10 cellular contexts compared by ENCODE assay signal in the genomic region with DNA sequence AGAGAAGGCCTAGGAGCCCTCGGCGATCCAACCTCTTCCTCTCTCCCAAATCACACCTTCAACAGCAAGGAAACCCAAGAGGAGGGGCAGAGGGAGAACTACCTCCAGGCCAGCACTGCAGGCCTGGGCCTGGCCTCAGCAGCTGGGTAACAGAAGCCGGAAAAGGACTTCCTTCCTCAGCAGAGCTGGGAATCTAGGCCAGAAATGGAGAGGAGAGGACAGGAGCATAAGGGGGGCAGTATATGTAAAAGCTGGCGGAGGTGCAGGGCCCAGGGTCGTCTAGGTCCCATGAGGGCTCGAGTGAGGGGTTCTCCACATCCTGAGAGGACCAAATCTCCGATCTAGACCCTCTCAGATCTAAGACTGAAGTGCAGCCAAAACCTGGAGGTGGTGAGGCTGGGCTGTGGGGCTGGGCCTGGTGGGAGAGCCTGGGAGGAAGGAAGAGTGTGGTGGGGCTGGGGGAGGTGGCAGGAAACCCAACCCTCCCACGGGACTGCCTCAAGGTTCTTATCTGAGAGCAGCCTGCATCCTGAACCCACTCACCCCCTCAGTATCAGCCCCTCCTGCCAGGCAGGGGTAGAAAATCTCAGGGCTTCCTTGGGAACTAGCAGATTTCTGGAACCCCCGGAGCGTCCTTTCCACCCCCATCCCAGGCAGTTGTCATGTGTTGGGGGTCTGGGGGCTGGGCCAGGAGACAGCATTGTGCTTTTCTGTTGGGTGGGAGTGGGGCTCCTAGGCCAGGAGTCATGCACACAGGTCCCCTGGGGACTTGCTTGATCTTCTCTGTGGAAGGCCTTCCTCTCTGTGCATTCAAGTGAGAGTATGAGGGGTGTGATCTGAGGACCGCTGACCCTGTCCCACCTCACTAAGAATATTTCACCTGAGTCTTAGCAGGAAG. TPM values are rescaled to one million over a fixed set of nuclear protein-coding genes. Genes with fewer than 3 reads are reported as not detected.
DNase-seq lines count a peak whose midpoint lies in the region; ATAC-seq, FAIRE-seq and TF ChIP-seq lines count a peak whose summit lies in the region.
"Had no signal": no experiment of that assay in that cellular context is flagged by ENCODE, and none has a peak within 500 bp of the region (broad histone marks: within the 10 kb centered on the region; RNA-seq: fewer than 3 reads in every experiment).

No MANE protein-coding gene starts in this region.

- no peaks in the 10 kb centered on the region for H3K9me3 Mint-ChIP-seq in activated T-cell treated with anti-CD3 and anti-CD28 coated beads, Interleukin-2, amount 50 U/mL, for 24 hours

- no peak overlapping the region for H3K4me3 Mint-ChIP-seq in activated T-cell treated with anti-CD3 and anti-CD28 coated beads, Interleukin-2, amount 50 U/mL, for 24 hours

- H3K27ac Mint-ChIP-seq in activated T-cell treated with anti-CD3 and anti-CD28 coated beads, Interleukin-2, amount 50 U/mL, for 24 hours: peak overlapping the region; percentile 88

- H3K4me1 ChIP-seq in BLaER1 (peaks cover 97% of the 10 kb centered on the region), keratinocyte (ENCODE audit: control insufficient read depth, extremely low read depth, insufficient read depth, low read length) (peaks cover 9% of the 10 kb centered on the region), psoas muscle (peaks cover 43% of the 10 kb centered on the region)

- H3K79me2 ChIP-seq in keratinocyte (ENCODE audit: control insufficient read depth, insufficient read depth, low read length): no peaks in the 10 kb centered on the region

- 67 to 77% (median 69%) methylated on average over 11 of the region's 11 CpGs for WGBS in psoas muscle, 3 donors

- peak overlapping the region; percentile 93 for H2AFZ ChIP-seq in keratinocyte (ENCODE audit: control insufficient read depth, low read length)

- no peaks in the 10 kb centered on the region for H3K27me3 Mint-ChIP-seq in activated T-cell treated with anti-CD3 and anti-CD28 coated beads, Interleukin-2, amount 50 U/mL, for 24 hours

- intact Hi-C loops in psoas muscle (cut with DNase I): no loop called here

- no peak for DNase-seq in activated T-cell treated with anti-CD3 and anti-CD28 coated beads, Interleukin-2, amount 50 U/mL, for 24 hours
- DNase-seq in keratinocyte (ENCODE audit: low read depth, low spot score) (no peak), SIG-M5 (lab: John Stamatoyannopoulos, UW) (no peak), psoas muscle (no peak)
- DNase-seq: foreskin fibroblast had no signal

- peaks cover 46% of the 10 kb centered on the region for H3K36me3 ChIP-seq in BLaER1
- peaks cover 3 to 8% of the 10 kb centered on the region in 2 experiments for H3K36me3 ChIP-seq in keratinocyte (ENCODE audit: control insufficient read depth in 2 of 2, extremely low read depth in 1 of 2, insufficient read depth in 2 of 2, low read length in 2 of 2)
- peaks cover 0 to 53% of the 10 kb centered on the region in 2 donors for H3K36me3 ChIP-seq in psoas muscle (ENCODE audit: insufficient read depth in 1 of 2, low read depth in 1 of 2)

- H4K20me1 ChIP-seq in BLaER1 (peaks cover 24% of the 10 kb centered on the region), keratinocyte (ENCODE audit: control insufficient read depth, extremely low read depth, insufficient read depth, low read length) (no peaks in the 10 kb centered on the region)

- peak overlapping the region; percentile 52 for H3K4me3 ChIP-seq in BLaER1
- no peak overlapping the region for H3K4me3 ChIP-seq in keratinocyte (ENCODE audit: control insufficient read depth in 2 of 3, extremely low read depth in 1 of 3, insufficient read depth in 2 of 3, low read depth in 1 of 3, low read length in 3 of 3)
- H3K4me3 ChIP-seq in psoas muscle: no peak overlapping the region

- H3K9me1 ChIP-seq in keratinocyte (ENCODE audit: control insufficient read depth, extremely low read depth, insufficient read depth, low read length): no peaks in the 10 kb centered on the region

- ATAC-seq in HG02642 (IDR thresholded peaks at IDR 0.05; ENCODE audit: poor library complexity, unreplicated experiment): peak; percentile 34
- no peak for ATAC-seq in GM19452 (IDR thresholded peaks at IDR 0.05; ENCODE audit: unreplicated experiment)
- ATAC-seq in psoas muscle: no peak
- no peak for ATAC-seq in HG02884 (IDR thresholded peaks at IDR 0.05; ENCODE audit: unreplicated experiment)

- peaks cover 48% of the 10 kb centered on the region for H3K36me3 Mint-ChIP-seq in activated T-cell treated with anti-CD3 and anti-CD28 coated beads, Interleukin-2, amount 50 U/mL, for 24 hours (ENCODE audit: low read depth)

- H3K9me3 ChIP-seq in BLaER1 (no peaks in the 10 kb centered on the region), keratinocyte (ENCODE audit: control insufficient read depth, low read depth, low read length) (no peaks in the 10 kb centered on the region), psoas muscle (no peaks in the 10 kb centered on the region)

- H3K4me1 Mint-ChIP-seq in activated T-cell treated with anti-CD3 and anti-CD28 coated beads, Interleukin-2, amount 50 U/mL, for 24 hours (ENCODE audit: low read depth): peaks cover 62% of the 10 kb centered on the region

- FAIRE-seq in keratinocyte (lab: Jason Lieb, UNC): no peak
- FAIRE-seq: TTC549 had no signal

- H3K4me2 ChIP-seq in BLaER1 (peak overlapping the region; percentile 97), keratinocyte (ENCODE audit: control insufficient read depth, extremely low read depth, insufficient read depth, low read depth, low read length) (peak overlapping the region; percentile 8)

- H3K9ac ChIP-seq in BLaER1 (peak overlapping the region; percentile 75), keratinocyte (ENCODE audit: control insufficient read depth, extremely low read depth, insufficient read depth, low read length) (peak overlapping the region; percentile 54)

- H3K27me3 ChIP-seq in BLaER1 (no peaks in the 10 kb centered on the region), keratinocyte (ENCODE audit: control insufficient read depth, extremely low read depth, insufficient read depth, low read length) (no peaks in the 10 kb centered on the region), psoas muscle (ENCODE audit: insufficient read depth in 3 of 3, low read length in 2 of 3) (no peaks in the 10 kb centered on the region)

- dilution Hi-C loops in keratinocyte (cut with MboI; ENCODE audit: extremely low pct_ligation_motif_present, low sequenced_read_pairs): no loop called here

- peak overlapping the region; percentile 92 for H3K27ac ChIP-seq in BLaER1
- no peak overlapping the region for H3K27ac ChIP-seq in keratinocyte (ENCODE audit: control insufficient read depth, insufficient read depth, low read length)
- H3K27ac ChIP-seq in psoas muscle: no peak overlapping the region

- no peak for TF ChIP-seq CTCF in keratinocyte (optimal IDR thresholded peaks at IDR 0.05 in 1 of 3, IDR thresholded peaks at IDR 0.05 in 1 of 3, conservative IDR thresholded peaks at IDR 0.05 in 1 of 3; ENCODE audit: extremely low read depth in 1 of 3, insufficient read depth in 2 of 3, low read length in 3 of 3)
- no peak for TF ChIP-seq CTCF in psoas muscle (IDR thresholded peaks at IDR 0.05)

RNA-seq across cellular contexts. Expression of a gene that starts 33.0 kb away (rescaled TPM):
- polyA plus RNA-seq in keratinocyte: 5.4 to 11.2 TPM (median 6.3 TPM) in 3 replicates
- polyA plus RNA-seq in keratinocyte (2011; ENCODE audit: low read depth): 7.3 TPM
- 4.2 and 5.1 TPM in 2 replicates for polyA plus RNA-seq in keratinocyte (2011; cell fraction: cytosol; rRNA removed)
- 15.4 and 17.4 TPM in 2 replicates for polyA plus RNA-seq in keratinocyte (2011; cell fraction: nucleus; rRNA removed)
- 4.6 and 8.5 TPM in 2 replicates for polyA plus RNA-seq in keratinocyte (2012; ENCODE audit: low replicate concordance)
- polyA minus RNA-seq in keratinocyte: 15.1 to 30.8 TPM (median 26.3 TPM) in 3 replicates
- 23.6 TPM for polyA minus RNA-seq in keratinocyte (2011; cell fraction: cytosol; rRNA and poly(A)+ RNA removed)
- polyA minus RNA-seq in keratinocyte (2011; cell fraction: nucleus; rRNA and poly(A)+ RNA removed): 21.5 and 25.7 TPM in 2 replicates
- total RNA-seq in psoas muscle: 10 to 100 TPM in 3 of 4 donors, 1 to 10 TPM in 1; 8.2 to 20.9 (median 13.9) TPM
- polyA plus RNA-seq in psoas muscle: 1 to 10 TPM; 1.9 to 3.9 (median 1.9) TPM

RNA-seq across cellular contexts. Expression of a gene that starts 50.0 kb away (rescaled TPM):
- polyA plus RNA-seq in keratinocyte (13.7 to 22.8 TPM (median 19.1 TPM) in 3 replicates), psoas muscle (10 to 100 TPM; 12.2 to 23.9 (median 12.9) TPM)
- 18.5 TPM for polyA plus RNA-seq in keratinocyte (2011; ENCODE audit: low read depth)
- polyA plus RNA-seq in keratinocyte (2011; cell fraction: cytosol; rRNA removed): 8.2 and 13.5 TPM in 2 replicates
- 29.7 and 36.0 TPM in 2 replicates for polyA plus RNA-seq in keratinocyte (2011; cell fraction: nucleus; rRNA removed)
- polyA plus RNA-seq in keratinocyte (2012; ENCODE audit: low replicate concordance): 15.0 and 20.0 TPM in 2 replicates
- 19.4 to 27.1 TPM (median 26.7 TPM) in 3 replicates for polyA minus RNA-seq in keratinocyte
- 23.6 TPM for polyA minus RNA-seq in keratinocyte (2011; cell fraction: cytosol; rRNA and poly(A)+ RNA removed)
- polyA minus RNA-seq in keratinocyte (2011; cell fraction: nucleus; rRNA and poly(A)+ RNA removed): 41.9 and 58.3 TPM in 2 replicates
- 10 to 100 TPM; 15.5 to 35.2 (median 26.0) TPM for total RNA-seq in psoas muscle

RNA-seq across cellular contexts. Expression of a gene that starts 54.6 kb away (rescaled TPM):
- polyA plus RNA-seq in keratinocyte (6.8 to 17.8 TPM (median 8.6 TPM) in 3 replicates), psoas muscle (1 to 10 TPM; 5.0 to 8.3 (median 6.5) TPM)
- polyA plus RNA-seq in keratinocyte (2011; ENCODE audit: low read depth): 36.9 TPM
- 1.9 and 3.5 TPM in 2 replicates for polyA plus RNA-seq in keratinocyte (2011; cell fraction: cytosol; rRNA removed)
- 26.4 and 30.8 TPM in 2 replicates for polyA plus RNA-seq in keratinocyte (2011; cell fraction: nucleus; rRNA removed)
- polyA plus RNA-seq in keratinocyte (2012; ENCODE audit: low replicate concordance): 4.5 and 12.7 TPM in 2 replicates
- polyA minus RNA-seq in keratinocyte: 20.8 to 68.3 TPM (median 32.4 TPM) in 3 replicates
- polyA minus RNA-seq in keratinocyte (2011; cell fraction: cytosol; rRNA and poly(A)+ RNA removed): 4.8 TPM
- 43.8 and 78.3 TPM in 2 replicates for polyA minus RNA-seq in keratinocyte (2011; cell fraction: nucleus; rRNA and poly(A)+ RNA removed)
- 10 to 100 TPM; 33.4 to 67.0 (median 41.1) TPM for total RNA-seq in psoas muscle
